22 cellular contexts compared by ENCODE assay signal in genomic region chr4:71571346-71571745, GRCh38.
DNase-seq lines count a peak whose midpoint lies in the region; ATAC-seq, FAIRE-seq and TF ChIP-seq lines count a peak whose summit lies in the region.
"Had no signal": no experiment of that assay in that cellular context is flagged by ENCODE, and none has a peak within 500 bp of the region (broad histone marks: within the 10 kb centered on the region; RNA-seq: fewer than 3 reads in every experiment).

No MANE protein-coding gene starts in this region.

- H3K23ac ChIP-seq in mesendoderm (ENCODE audit: low read length) = no peak overlapping the region

- no peak overlapping the region for H3K4me2 ChIP-seq in astrocyte (ENCODE audit: low read length)
- H3K4me2 ChIP-seq in mesendoderm (ENCODE audit: low read length) = no peak overlapping the region
- no peak overlapping the region for H3K4me2 ChIP-seq in neural progenitor cell
- H3K4me2 ChIP-seq: A549; BLaER1 treated with 17β-estradiol and CSF1 and Interleukin-3, amounts not matched to agents 10 nM and 100 nM had no signal

- H3K36me3 Mint-ChIP-seq in astrocyte (ENCODE audit: low read depth, unreplicated experiment) (no peaks in the 10 kb centered on the region), neural progenitor cell (no peaks in the 10 kb centered on the region)
- H3K36me3 Mint-ChIP-seq: CD8-positive, alpha-beta T cell had no signal

- H4K20me1 ChIP-seq in astrocyte (ENCODE audit: insufficient read depth, low read length) (no peaks in the 10 kb centered on the region), neural progenitor cell (ENCODE audit: low read depth) (no peaks in the 10 kb centered on the region)
- H4K20me1 ChIP-seq: BLaER1 treated with 17β-estradiol and CSF1 and Interleukin-3, amounts not matched to agents 10 nM and 100 nM had no signal

- no peak for ATAC-seq in left cardiac atrium
- no peak for ATAC-seq in GM18870 (IDR thresholded peaks at IDR 0.05; ENCODE audit: unreplicated experiment)
- ATAC-seq: A549; CD8-positive, alpha-beta T cell had no signal

- H3K9me3 Mint-ChIP-seq in astrocyte (ENCODE audit: unreplicated experiment) (peaks cover 2% of the 10 kb centered on the region), neural progenitor cell (peaks cover 8% of the 10 kb centered on the region)

- H3K4me1 ChIP-seq in cardiac muscle cell (ENCODE audit: low read depth) (peaks cover 43% of the 10 kb centered on the region), astrocyte (ENCODE audit: insufficient read depth, low read length) (peaks cover 4% of the 10 kb centered on the region), mesendoderm (ENCODE audit: control insufficient read depth, low read depth, low read length) (peaks cover 3% of the 10 kb centered on the region), neural progenitor cell (no peaks in the 10 kb centered on the region)
- H3K4me1 ChIP-seq: A549; BLaER1 treated with 17β-estradiol and CSF1 and Interleukin-3, amounts not matched to agents 10 nM and 100 nM had no signal

- H3K27me3 ChIP-seq in cardiac muscle cell (no peaks in the 10 kb centered on the region), astrocyte (ENCODE audit: insufficient read depth, low read length) (no peaks in the 10 kb centered on the region), mesendoderm (ENCODE audit: insufficient read depth, low read length, poor library complexity) (no peaks in the 10 kb centered on the region), neural progenitor cell (no peaks in the 10 kb centered on the region)
- H3K27me3 ChIP-seq: BLaER1 treated with 17β-estradiol and CSF1 and Interleukin-3, amounts not matched to agents 10 nM and 100 nM had no signal

- H4K5ac ChIP-seq in mesendoderm (ENCODE audit: low read length) = no peak overlapping the region

- H3K9ac ChIP-seq in astrocyte (ENCODE audit: low read length) (no peak overlapping the region), mesendoderm (ENCODE audit: low read length) (no peak overlapping the region), neural progenitor cell (no peak overlapping the region)
- H3K9ac ChIP-seq: BLaER1 treated with 17β-estradiol and CSF1 and Interleukin-3, amounts not matched to agents 10 nM and 100 nM had no signal

- peak overlapping the region; percentile 19 for H2BK5ac ChIP-seq in mesendoderm (ENCODE audit: low read length)

- no peak overlapping the region for H2BK120ac ChIP-seq in mesendoderm (ENCODE audit: low read depth, low read length)

- DNase-seq in cardiac muscle cell (ENCODE audit: low read depth in 1 of 2, low spot score in 1 of 2) (peak in 1 of 2 donors; percentile 67), left cardiac atrium (no peak), astrocyte (ENCODE audit: low read depth) (no peak), mesendoderm (no peak), neural progenitor cell (ENCODE audit: low spot score) (no peak), retina (no peak), substantia nigra (lab: John Stamatoyannopoulos, UW) (no peak)
- DNase-seq: AML-193; Caco-2; Calu3; CD4-positive, alpha-beta T cell; CD8-positive, alpha-beta T cell; DMS79 treated with DMSO at 0.1 percent for 48 hours; GF-D8 had no signal

- H3K36me3 ChIP-seq in cardiac muscle cell = no peaks in the 10 kb centered on the region
- no peaks in the 10 kb centered on the region for H3K36me3 ChIP-seq in astrocyte (ENCODE audit: insufficient read depth, low read length)
- H3K36me3 ChIP-seq in mesendoderm (ENCODE audit: control insufficient read depth, insufficient read depth, low read length) = no peaks in the 10 kb centered on the region
- H3K36me3 ChIP-seq in neural progenitor cell = no peaks in the 10 kb centered on the region
- H3K36me3 ChIP-seq: BLaER1 treated with 17β-estradiol and CSF1 and Interleukin-3, amounts not matched to agents 10 nM and 100 nM had no signal

- no peak overlapping the region for H4K8ac ChIP-seq in mesendoderm (ENCODE audit: low read depth, low read length)

- FAIRE-seq in astrocyte (lab: Jason Lieb, UNC) = peak; percentile 9
- FAIRE-seq: A549, D721Med, GM12891 had no signal

- H3K18ac ChIP-seq in mesendoderm (ENCODE audit: low read length) = no peak overlapping the region

- H3K79me2 ChIP-seq in astrocyte (ENCODE audit: insufficient read depth, low read length) (no peaks in the 10 kb centered on the region), mesendoderm (ENCODE audit: control insufficient read depth, insufficient read depth, low read length) (no peaks in the 10 kb centered on the region), neural progenitor cell (ENCODE audit: low read depth) (no peaks in the 10 kb centered on the region)

- H3F3A ChIP-seq in neural progenitor cell (ENCODE audit: low read depth) = no peaks in the 10 kb centered on the region

- no peaks in the 10 kb centered on the region for H3K9me3 ChIP-seq in cardiac muscle cell (ENCODE audit: low read depth)
- H3K9me3 ChIP-seq in astrocyte (ENCODE audit: insufficient read depth, low read depth, low read length) = no peaks in the 10 kb centered on the region
- no peaks in the 10 kb centered on the region for H3K9me3 ChIP-seq in neural progenitor cell (ENCODE audit: low read depth)
- H3K9me3 ChIP-seq: A549; BLaER1 treated with 17β-estradiol and CSF1 and Interleukin-3, amounts not matched to agents 10 nM and 100 nM had no signal

- H2AFZ ChIP-seq in astrocyte (ENCODE audit: low read depth, low read length) (no peak overlapping the region), neural progenitor cell (replicated peaks) (peak overlapping the region; percentile 14)

- no peak overlapping the region for H3K56ac ChIP-seq in mesendoderm (ENCODE audit: low read length)

- no peak for TF ChIP-seq CTCF in cardiac muscle cell (IDR thresholded peaks at IDR 0.05; ENCODE audit: low read depth, low read length)
- TF ChIP-seq CTCF in astrocyte (IDR thresholded peaks at IDR 0.05; ENCODE audit: insufficient read depth, low read depth, low read length) = no peak
- TF ChIP-seq CTCF in neural progenitor cell (IDR thresholded peaks at IDR 0.05) = no peak

- H3K4ac ChIP-seq in mesendoderm (ENCODE audit: low read depth, low read length) = no peak overlapping the region

- intact Hi-C loops in left cardiac atrium (cut with DNase I) = no loop called here

- no peak overlapping the region for H3K4me3 Mint-ChIP-seq in astrocyte (ENCODE audit: unreplicated experiment)
- H3K4me3 Mint-ChIP-seq in neural progenitor cell = no peak overlapping the region
- H3K4me3 Mint-ChIP-seq: B cell; CD4-positive, alpha-beta T cell; CD8-positive, alpha-beta T cell had no signal

- no CpG with 5 or more reads among the region's 3 CpGs for WGBS in mesendoderm (ENCODE audit: extremely low coverage, insufficient coverage, low lambda C conversion rate)

- H3K79me1 ChIP-seq in mesendoderm (ENCODE audit: low read length) = no peaks in the 10 kb centered on the region

- H3K4me3 ChIP-seq in cardiac muscle cell (no peak overlapping the region), astrocyte (ENCODE audit: insufficient read depth, low read depth, low read length) (no peak overlapping the region), mesendoderm (ENCODE audit: low read length) (no peak overlapping the region), neural progenitor cell (no peak overlapping the region)
- H3K4me3 ChIP-seq: A549; BLaER1 treated with 17β-estradiol and CSF1 and Interleukin-3, amounts not matched to agents 10 nM and 100 nM had no signal

- H3K27me3 Mint-ChIP-seq in astrocyte (ENCODE audit: low read depth, unreplicated experiment) = no peaks in the 10 kb centered on the region
- H3K27me3 Mint-ChIP-seq in neural progenitor cell (ENCODE audit: insufficient read depth, low read depth) = no peaks in the 10 kb centered on the region
- H3K27me3 Mint-ChIP-seq: B cell; CD4-positive, alpha-beta T cell had no signal

- no peak overlapping the region for H2BK15ac ChIP-seq in mesendoderm (replicated peaks; ENCODE audit: low read depth)

- H3K27ac ChIP-seq in cardiac muscle cell (peak overlapping the region; percentile 46), astrocyte (ENCODE audit: low read depth, low read length) (no peak overlapping the region), mesendoderm (ENCODE audit: low read depth, low read length) (no peak overlapping the region), neural progenitor cell (no peak overlapping the region), substantia nigra (ENCODE audit: low read depth, low read length, poor library complexity, severe bottlenecking) (no peak overlapping the region)
- H3K27ac ChIP-seq: 22Rv1; A549; BLaER1 treated with 17β-estradiol and CSF1 and Interleukin-3, amounts not matched to agents 10 nM and 100 nM; C4-2B had no signal

- H3K4me1 Mint-ChIP-seq in astrocyte (ENCODE audit: low read depth, unreplicated experiment) = peaks cover 26% of the 10 kb centered on the region
- H3K4me1 Mint-ChIP-seq in neural progenitor cell = peaks cover 6% of the 10 kb centered on the region
- H3K4me1 Mint-ChIP-seq: B cell had no signal

- H3K27ac Mint-ChIP-seq in astrocyte (ENCODE audit: unreplicated experiment) (no peak overlapping the region), neural progenitor cell (no peak overlapping the region)
- H3K27ac Mint-ChIP-seq: B cell; CD4-positive, alpha-beta T cell; CD8-positive, alpha-beta T cell had no signal

- no peak overlapping the region for H2AK5ac ChIP-seq in mesendoderm (ENCODE audit: low read length)
